ENCODE assay signal across 12 cellular contexts in genomic region chr19:55633866-55634265, GRCh38. TPM values are rescaled to one million over a fixed set of nuclear protein-coding genes. Genes with fewer than 3 reads are reported as not detected.
DNase-seq lines count a peak whose midpoint lies in the region; ATAC-seq, FAIRE-seq and TF ChIP-seq lines count a peak whose summit lies in the region.
"Had no signal": no experiment of that assay in that cellular context is flagged by ENCODE, and none has a peak within 500 bp of the region (broad histone marks: within the 10 kb centered on the region; RNA-seq: fewer than 3 reads in every experiment).

No MANE protein-coding gene starts in this region.

- H3K4me3 ChIP-seq in OCI-LY3 (ENCODE audit: low read length) (peak overlapping the region; percentile 92), H1 (ENCODE audit: extremely low read depth in 1 of 4, insufficient read depth in 2 of 4, low read depth in 3 of 4, low read length in 4 of 4) (peak overlapping the region in 1 of 4 experiments; percentile 88; a peak in 1 of 8 replicates), sigmoid colon (peak overlapping the region in 1 of 4 donors; percentile 98)

- H2BK5ac ChIP-seq in H1 (ENCODE audit: low read depth, low read length) = no peak overlapping the region

- TF ChIP-seq POLR2A in H1 (IDR thresholded peaks at IDR 0.05; ENCODE audit: control extremely low read depth in 1 of 2, low read depth in 2 of 2, low read length in 2 of 2) (no peak), sigmoid colon (IDR thresholded peaks at IDR 0.05) (no peak)

- H2BK15ac ChIP-seq in H1 (ENCODE audit: low read length) = no peak overlapping the region

- POLR2A ChIA-PET in H1 (lab: Charles Lee; ENCODE audit: partially characterized antibody) = interaction anchor here (0.7 to 8.8 kb wide), 10 partner anchors 9 to 156 kb away, joined by 3 to 96 read pairs (median 4); partner anchors contain the start of genes CCDC106, ZNF581 and ZNF784

- no peak overlapping the region for H3K18ac ChIP-seq in H1 (ENCODE audit: extremely low read depth, low read length)

- peak overlapping the region; percentile 72 for H3K4me2 ChIP-seq in OCI-LY3 (ENCODE audit: low read length)
- peak overlapping the region in 1 of 2 experiments; percentile 91; a peak in 2 of 4 replicates for H3K4me2 ChIP-seq in H1 (ENCODE audit: insufficient read depth in 1 of 2, low read depth in 2 of 2, low read length in 2 of 2)

- peak overlapping the region; percentile 66 for H3K4ac ChIP-seq in H1 (replicated peaks; ENCODE audit: insufficient read length, low read depth, low read length)

- H3K79me2 ChIP-seq in OCI-LY3 (ENCODE audit: low read length) = peaks cover 42% of the 10 kb centered on the region
- H3K79me2 ChIP-seq in H1 (ENCODE audit: control insufficient read depth in 1 of 2, insufficient read depth in 2 of 2, low read length in 2 of 2) = peaks cover 4 to 25% of the 10 kb centered on the region in 2 experiments; a peak in 3 of 4 replicates

- H2BK12ac ChIP-seq in H1 (ENCODE audit: low read depth, low read length) = 0 out of 2 replicates have a peak overlapping the region, but pooled peaks have one; percentile 14

- CTCF ChIA-PET in H1 (lab: Charles Lee; ENCODE audit: partially characterized antibody) = interaction anchor here (1.0 to 5.3 kb wide), 17 partner anchors 13 to 715 kb away, joined by 3 to 56 read pairs (median 6); partner anchors contain the start of genes CCDC106, FIZ1, ZNF784 and ZNF865

- TF ChIP-seq CTCF in OCI-LY3 (IDR thresholded peaks at IDR 0.05; ENCODE audit: low read depth, low read length) (no peak), H1 (IDR thresholded peaks at IDR 0.05; ENCODE audit: control extremely low read depth in 1 of 3, insufficient read depth in 1 of 3, low read depth in 1 of 3, low read length in 3 of 3) (no peak), sigmoid colon (IDR thresholded peaks at IDR 0.05) (no peak)

- H4K8ac ChIP-seq in H1 (ENCODE audit: extremely low read depth, insufficient read depth, low read length) = no peak overlapping the region

- H4K20me1 ChIP-seq in OCI-LY3 (ENCODE audit: insufficient read depth, low read length) (no peaks in the 10 kb centered on the region), H1 (replicated peaks in 1 of 2; ENCODE audit: control insufficient read depth in 1 of 2, insufficient read depth in 2 of 2, low read length in 2 of 2) (peaks cover 3 to 7% of the 10 kb centered on the region in 2 experiments)

- WGBS in H1 (ENCODE audit: extremely low coverage in 1 of 2, insufficient coverage in 1 of 2, insufficient read length in 1 of 2, insufficient replicate concordance in 2 of 2, low coverage in 1 of 2, low lambda C conversion rate in 2 of 2, missing lambda C conversion rate in 1 of 2), 2 experiments = 87% methylated on average over 7 of the region's 7 CpGs; no CpG with 5 or more reads in 1 of the 2 experiments
- 79 to 84% methylated on average over 7 of the region's 7 CpGs for WGBS in sigmoid colon, 2 donors

- no peak overlapping the region for H2BK20ac ChIP-seq in H1 (ENCODE audit: low read length)

- no peak overlapping the region for H3K23ac ChIP-seq in H1 (ENCODE audit: insufficient read length)

- H3K9me3 ChIP-seq in OCI-LY3 (ENCODE audit: insufficient read depth, low read length) (no peaks in the 10 kb centered on the region), H1 (ENCODE audit: insufficient read depth in 2 of 2, low read depth in 1 of 2, low read length in 1 of 2) (no peaks in the 10 kb centered on the region), sigmoid colon (no peaks in the 10 kb centered on the region)
- H3K9me3 ChIP-seq: testis had no signal

- peak; percentile 32 for DNase-seq in DMS53 (lab: John Stamatoyannopoulos, UW)
- no peak for DNase-seq in DMS53 treated with DMSO at 0.1 percent for 48 hours (lab: John Stamatoyannopoulos, UW; ENCODE audit: unreplicated experiment)
- no peak for DNase-seq in H1 (ENCODE audit: low read depth in 1 of 2, low spot score in 2 of 2)
- no peak for DNase-seq in sigmoid colon
- DNase-seq in NCI-H1048 (lab: John Stamatoyannopoulos, UW) = no peak
- DNase-seq in NCI-H1105 treated with DMSO at 0.1 percent for 48 hours (lab: John Stamatoyannopoulos, UW) = no peak
- DNase-seq: left ventricle myocardium superior, testis had no signal

- H3K23me2 ChIP-seq in H1 (ENCODE audit: low read depth, low read length) = peaks cover 11% of the 10 kb centered on the region

- no peak overlapping the region for H2BK120ac ChIP-seq in H1 (replicated peaks; ENCODE audit: low read depth, low read length)

- no peak for TF ChIP-seq EP300 in H1 (IDR thresholded peaks at IDR 0.05; ENCODE audit: borderline replicate concordance in 1 of 2, low read depth in 2 of 2, low read length in 2 of 2)
- TF ChIP-seq EP300 in sigmoid colon (IDR thresholded peaks at IDR 0.05) = no peak

- H3K4me1 ChIP-seq in OCI-LY3 (ENCODE audit: low read length) = peaks cover 23% of the 10 kb centered on the region
- peaks cover 3 to 6% (median 6%) of the 10 kb centered on the region in 4 experiments; a peak in 6 of 7 replicates for H3K4me1 ChIP-seq in H1 (replicated peaks in 1 of 4; ENCODE audit: control insufficient read depth in 3 of 4, insufficient read depth in 4 of 4, low read length in 3 of 4)
- H3K4me1 ChIP-seq in sigmoid colon = peaks cover 0 to 47% (median 41%) of the 10 kb centered on the region in 4 donors

- no peak overlapping the region for H3K14ac ChIP-seq in H1 (ENCODE audit: insufficient read length)

- H4K5ac ChIP-seq in H1 (ENCODE audit: insufficient read length, low read depth, low read length) = no peak overlapping the region

- TF ChIP-seq RAD21 in H1 (IDR thresholded peaks at IDR 0.05 in 1 of 2, conservative IDR thresholded peaks at IDR 0.05 in 1 of 2; ENCODE audit: low read depth in 2 of 2, low read length in 2 of 2) = no peak

- FAIRE-seq in H1 (lab: Jason Lieb, UNC) = no peak
- FAIRE-seq: A204.1, endometrium had no signal

- H3K79me1 ChIP-seq in H1 (ENCODE audit: low read depth, low read length) = peaks cover 13% of the 10 kb centered on the region

- intact Hi-C loops in sigmoid colon (cut with DNase I) = loop anchor here (2.0 kb wide), 2 partner anchors 53 to 117 kb away; partner anchors contain the start of gene ZNF579

- H3K56ac ChIP-seq in H1 (replicated peaks; ENCODE audit: insufficient read length, low read depth, low read length) = no peak overlapping the region

- H3K36me3 ChIP-seq in OCI-LY3 (replicated peaks; ENCODE audit: low read depth, low read length) (peaks cover 3% of the 10 kb centered on the region), H1 (ENCODE audit: control insufficient read depth in 2 of 4, insufficient read depth in 4 of 4, low read length in 3 of 4) (no peaks in the 10 kb centered on the region), sigmoid colon (peaks cover 0 to 7% (median 0%) of the 10 kb centered on the region in 4 donors)

- H3K27me3 ChIP-seq in OCI-LY3 (ENCODE audit: low read depth, low read length) (no peaks in the 10 kb centered on the region), H1 (replicated peaks in 1 of 4; ENCODE audit: control insufficient read depth in 3 of 4, extremely low read depth in 1 of 4, insufficient read depth in 3 of 4, low read length in 3 of 4) (no peaks in the 10 kb centered on the region), sigmoid colon (no peaks in the 10 kb centered on the region)
- H3K27me3 ChIP-seq: testis had no signal

- H2AFZ ChIP-seq in OCI-LY3 (ENCODE audit: low read depth, low read length) = no peak overlapping the region
- H2AFZ ChIP-seq in H1 (ENCODE audit: low read length) = no peak overlapping the region

- H4K91ac ChIP-seq in H1 (replicated peaks; ENCODE audit: insufficient read length, low read length) = peak overlapping the region; percentile 49

- H3K27ac ChIP-seq in OCI-LY3 (ENCODE audit: low read length) (no peak overlapping the region), H1 (ENCODE audit: low read depth, low read length) (no peak overlapping the region), sigmoid colon (peak overlapping the region; percentile 88 to 98 (median 97))

- no peak overlapping the region; the same call in 1 of the 2 replicates for H2AK5ac ChIP-seq in H1 (ENCODE audit: low read depth, low read length)

- ATAC-seq in HG02678 (IDR thresholded peaks at IDR 0.05; ENCODE audit: unreplicated experiment) = no peak

- H3K9ac ChIP-seq in OCI-LY3 (ENCODE audit: low read length) = peak overlapping the region; percentile 98
- H3K9ac ChIP-seq in H1 (replicated peaks in 1 of 4; ENCODE audit: extremely low read depth in 1 of 4, low read depth in 3 of 4, low read length in 3 of 4) = no peak overlapping the region

RNA-seq across cellular contexts. Expression of gene ZNF580, which starts 6.9 kb away (rescaled TPM):
- total RNA-seq in H1 (2021; fragmentation: NEBNext Ultra II Directional; extraction: Animal tissue kit (Norgen Biotek cat#: 25700)) = 24.6 and 26.3 TPM in 2 replicates
- polyA plus RNA-seq in H1 (2011; rRNA removed) (12.0 and 25.4 TPM in 2 replicates), sigmoid colon (10 to 100 TPM; 10.4 to 27.9 (median 13.8) TPM)
- 12.6 TPM for polyA plus RNA-seq in H1 (2011; cell fraction: cytosol; rRNA removed)
- 28.3 TPM for polyA plus RNA-seq in H1 (2011; cell fraction: nucleus; rRNA removed)
- 21.8 to 34.3 TPM (median 31.2 TPM) in 4 replicates for polyA plus RNA-seq in H1 (2012, experiment 1 of 2)
- 20.7 TPM for polyA plus RNA-seq in H1 (2012, experiment 2 of 2)
- 18.6 TPM for polyA plus RNA-seq in H1 (2013, experiment 1 of 2)
- polyA plus RNA-seq in H1 (2013, experiment 2 of 2) = 17.5 TPM
- polyA minus RNA-seq in H1 (2011; rRNA and poly(A)+ RNA removed) = 3.1 and 4.8 TPM in 2 replicates
- 17.8 TPM for polyA minus RNA-seq in H1 (2011; cell fraction: cytosol; rRNA and poly(A)+ RNA removed)
- polyA minus RNA-seq in H1 (2011; cell fraction: nucleus; rRNA and poly(A)+ RNA removed) = 13.0 TPM
- total RNA-seq in sigmoid colon = 10 to 100 TPM; 23.5 to 45.5 (median 31.1) TPM

RNA-seq across cellular contexts. Expression of gene ZNF784, which starts 9.5 kb away (rescaled TPM):
- 8.0 and 8.6 TPM in 2 replicates for total RNA-seq in H1 (2021; fragmentation: NEBNext Ultra II Directional; extraction: Animal tissue kit (Norgen Biotek cat#: 25700))
- polyA plus RNA-seq in H1 (2011; rRNA removed) (6.5 and 9.8 TPM in 2 replicates), sigmoid colon (1 to 10 TPM; 7.2 to 8.2 (median 7.2) TPM)
- polyA plus RNA-seq in H1 (2011; cell fraction: cytosol; rRNA removed) = 7.1 TPM
- polyA plus RNA-seq in H1 (2011; cell fraction: nucleus; rRNA removed) = 25.5 TPM
- polyA plus RNA-seq in H1 (2012, experiment 1 of 2) = 7.0 to 11.1 TPM (median 10.1 TPM) in 4 replicates
- 8.3 TPM for polyA plus RNA-seq in H1 (2012, experiment 2 of 2)
- 3.9 TPM for polyA plus RNA-seq in H1 (2013, experiment 1 of 2)
- 3.9 TPM for polyA plus RNA-seq in H1 (2013, experiment 2 of 2)
- polyA minus RNA-seq in H1 (2011; rRNA and poly(A)+ RNA removed) = 5.2 and 8.4 TPM in 2 replicates
- 5.8 TPM for polyA minus RNA-seq in H1 (2011; cell fraction: cytosol; rRNA and poly(A)+ RNA removed)
- 8.9 TPM for polyA minus RNA-seq in H1 (2011; cell fraction: nucleus; rRNA and poly(A)+ RNA removed)
- total RNA-seq in sigmoid colon = 1 to 10 TPM; 2.8 to 9.1 (median 3.7) TPM

RNA-seq across cellular contexts. Expression of gene ZNF581, which starts 9.6 kb away (rescaled TPM):
- total RNA-seq in H1 (2021; fragmentation: NEBNext Ultra II Directional; extraction: Animal tissue kit (Norgen Biotek cat#: 25700)) = 73.0 and 76.0 TPM in 2 replicates
- polyA plus RNA-seq in H1 (2011; rRNA removed) (76.1 and 97.6 TPM in 2 replicates), sigmoid colon (10 to 100 TPM; 17.1 to 24.4 (median 23.4) TPM)
- polyA plus RNA-seq in H1 (2011; cell fraction: cytosol; rRNA removed) = 74.2 TPM
- polyA plus RNA-seq in H1 (2011; cell fraction: nucleus; rRNA removed) = 78.2 TPM
- polyA plus RNA-seq in H1 (2012, experiment 1 of 2) = 51.9 to 85.8 TPM (median 82.3 TPM) in 4 replicates
- polyA plus RNA-seq in H1 (2012, experiment 2 of 2) = 104 TPM
- polyA plus RNA-seq in H1 (2013, experiment 1 of 2) = 41.3 TPM
- 39.4 TPM for polyA plus RNA-seq in H1 (2013, experiment 2 of 2)
- polyA minus RNA-seq in H1 (2011; rRNA and poly(A)+ RNA removed) = 50.6 and 79.5 TPM in 2 replicates
- polyA minus RNA-seq in H1 (2011; cell fraction: cytosol; rRNA and poly(A)+ RNA removed) = 58.1 TPM
- 41.2 TPM for polyA minus RNA-seq in H1 (2011; cell fraction: nucleus; rRNA and poly(A)+ RNA removed)
- total RNA-seq in sigmoid colon = 10 to 100 TPM; 18.2 to 43.2 (median 24.5) TPM

RNA-seq across cellular contexts. Expression of gene CCDC106, which starts 14.1 kb away (rescaled TPM):
- total RNA-seq in H1 (2021; fragmentation: NEBNext Ultra II Directional; extraction: Animal tissue kit (Norgen Biotek cat#: 25700)) = 19.1 and 20.1 TPM in 2 replicates
- polyA plus RNA-seq in H1 (2011; rRNA removed) = 12.0 and 19.4 TPM in 2 replicates
- polyA plus RNA-seq in H1 (2011; cell fraction: cytosol; rRNA removed) = 10.8 TPM
- 24.2 TPM for polyA plus RNA-seq in H1 (2011; cell fraction: nucleus; rRNA removed)
- polyA plus RNA-seq in H1 (2012, experiment 1 of 2) = 11.2 to 17.6 TPM (median 16.0 TPM) in 4 replicates
- polyA plus RNA-seq in H1 (2012, experiment 2 of 2) = 17.1 TPM
- polyA plus RNA-seq in H1 (2013, experiment 1 of 2) = 17.2 TPM
- 16.7 TPM for polyA plus RNA-seq in H1 (2013, experiment 2 of 2)
- 2.7 TPM in 2 replicates for polyA minus RNA-seq in H1 (2011; rRNA and poly(A)+ RNA removed)
- polyA minus RNA-seq in H1 (2011; cell fraction: cytosol; rRNA and poly(A)+ RNA removed) = 8.7 TPM
- polyA minus RNA-seq in H1 (2011; cell fraction: nucleus; rRNA and poly(A)+ RNA removed) = 5.9 TPM
- 10 to 100 TPM; 16.6 to 22.9 (median 20.2) TPM for total RNA-seq in sigmoid colon
- 10 to 100 TPM in 2 of 3 donors, 1 to 10 TPM in 1; 5.5 to 10.8 (median 10.0) TPM for polyA plus RNA-seq in sigmoid colon

RNA-seq across cellular contexts. Expression of gene U2AF2, which starts 21.0 kb away (rescaled TPM):
- total RNA-seq in H1 (2021; fragmentation: NEBNext Ultra II Directional; extraction: Animal tissue kit (Norgen Biotek cat#: 25700)) = 252 and 269 TPM in 2 replicates
- 162 and 297 TPM in 2 replicates for polyA plus RNA-seq in H1 (2011; rRNA removed)
- 279 TPM for polyA plus RNA-seq in H1 (2011; cell fraction: cytosol; rRNA removed)
- 769 TPM for polyA plus RNA-seq in H1 (2011; cell fraction: nucleus; rRNA removed)
- 233 to 309 TPM (median 276 TPM) in 4 replicates for polyA plus RNA-seq in H1 (2012, experiment 1 of 2)
- polyA plus RNA-seq in H1 (2012, experiment 2 of 2) = 266 TPM
- 137 TPM for polyA plus RNA-seq in H1 (2013, experiment 1 of 2)
- polyA plus RNA-seq in H1 (2013, experiment 2 of 2) = 126 TPM
- 135 TPM in 2 replicates for polyA minus RNA-seq in H1 (2011; rRNA and poly(A)+ RNA removed)
- 185 TPM for polyA minus RNA-seq in H1 (2011; cell fraction: cytosol; rRNA and poly(A)+ RNA removed)
- polyA minus RNA-seq in H1 (2011; cell fraction: nucleus; rRNA and poly(A)+ RNA removed) = 146 TPM
- total RNA-seq in sigmoid colon = 10 to 100 TPM; 52.1 to 79.7 (median 65.4) TPM
- 100 to 1,000 TPM in 1 of 3 donors, 10 to 100 TPM in 2; 81.7 to 162 (median 86.9) TPM for polyA plus RNA-seq in sigmoid colon

Comparison
In these comparisons a context has a peak if more than half of its experiments do, and no peak if none do; other contexts are left out.
1. H3K27ac ChIP-seq: peak in sigmoid colon (4 of 4); none in OCI-LY3 (single experiment) and H1 (single experiment).